ENCODE assay signal across 11 cellular contexts in genomic region chr16:71900336-71900735, GRCh38. TPM values are rescaled to one million over a fixed set of nuclear protein-coding genes. Genes with fewer than 3 reads are reported as not detected.
DNase-seq lines count a peak whose midpoint lies in the region; FAIRE-seq and TF ChIP-seq lines count a peak whose summit lies in the region.
"Had no signal": no experiment of that assay in that cellular context is flagged by ENCODE, and none has a peak within 500 bp of the region (broad histone marks: within the 10 kb centered on the region; RNA-seq: fewer than 3 reads in every experiment).

No MANE protein-coding gene starts in this region.

- peaks cover 66 to 81% (median 75%) of the 10 kb centered on the region in 3 donors for H3K4me1 Mint-ChIP-seq in CD8-positive, alpha-beta memory T cell
- H3K4me1 Mint-ChIP-seq in dendritic cell treated with granulocyte-macrophage colony-stimulating factor and Interleukin-4, amounts not matched to agents 40 ng/mL and 50 ng/mL, for 4 days (ENCODE audit: low read depth): peaks cover 56% of the 10 kb centered on the region
- peaks cover 17% of the 10 kb centered on the region for H3K4me1 Mint-ChIP-seq in nephron

- H3K4me3 ChIP-seq in CD8-positive, alpha-beta memory T cell (ENCODE audit: low read length): no peak overlapping the region
- no peak overlapping the region for H3K4me3 ChIP-seq in small intestine (ENCODE audit: low read depth in 1 of 2, low read length in 2 of 2)

- no peaks in the 10 kb centered on the region for H3K36me3 ChIP-seq in CD8-positive, alpha-beta memory T cell (ENCODE audit: insufficient read depth, low read length)
- no peaks in the 10 kb centered on the region for H3K36me3 ChIP-seq in small intestine (ENCODE audit: control insufficient read depth in 2 of 2, insufficient read depth in 2 of 2, low read length in 2 of 2)

- H3K27ac Mint-ChIP-seq in CD8-positive, alpha-beta memory T cell: peak overlapping the region in 7 of 8 donors; percentile 57 to 97 (median 85)
- peak overlapping the region; percentile 82 for H3K27ac Mint-ChIP-seq in dendritic cell treated with granulocyte-macrophage colony-stimulating factor and Interleukin-4, amounts not matched to agents 40 ng/mL and 50 ng/mL, for 4 days
- H3K27ac Mint-ChIP-seq in nephron: peak overlapping the region in 1 of 3 experiments; percentile 10

- WGBS in small intestine, 3 donors: 23 to 36% (median 36%) methylated on average over 4 of the region's 4 CpGs

- TF ChIP-seq CTCF in nephron (IDR thresholded peaks at IDR 0.05; ENCODE audit: unreplicated experiment in 3 of 3): no peak

- no peaks in the 10 kb centered on the region for H3K27me3 ChIP-seq in CD8-positive, alpha-beta memory T cell (ENCODE audit: insufficient read depth, low read length, poor library complexity, severe bottlenecking)
- H3K27me3 ChIP-seq in small intestine (ENCODE audit: control insufficient read depth in 2 of 2, insufficient read depth in 2 of 2, low read length in 2 of 2): no peaks in the 10 kb centered on the region

- no peaks in the 10 kb centered on the region for H3K9me3 ChIP-seq in CD8-positive, alpha-beta memory T cell (ENCODE audit: low read length)
- no peaks in the 10 kb centered on the region for H3K9me3 ChIP-seq in small intestine (ENCODE audit: control insufficient read depth, low read depth)

- H3K36me3 Mint-ChIP-seq in CD8-positive, alpha-beta memory T cell: peaks cover 0 to 24% (median 0%) of the 10 kb centered on the region in 3 donors
- peaks cover 54% of the 10 kb centered on the region for H3K36me3 Mint-ChIP-seq in dendritic cell treated with granulocyte-macrophage colony-stimulating factor and Interleukin-4, amounts not matched to agents 40 ng/mL and 50 ng/mL, for 4 days (ENCODE audit: low read depth)
- peaks cover 47% of the 10 kb centered on the region for H3K36me3 Mint-ChIP-seq in nephron (ENCODE audit: low read depth)

- H3K4me1 ChIP-seq in CD8-positive, alpha-beta memory T cell (ENCODE audit: insufficient read depth, low read length): peaks cover 66% of the 10 kb centered on the region
- peaks cover 2 to 23% of the 10 kb centered on the region in 2 donors for H3K4me1 ChIP-seq in small intestine (ENCODE audit: control insufficient read depth in 2 of 2, insufficient read depth in 1 of 2, low read depth in 1 of 2, low read length in 1 of 2)

- intact Hi-C loops in dendritic cell treated with granulocyte-macrophage colony-stimulating factor and Interleukin-4, amounts not matched to agents 40 ng/mL and 50 ng/mL, for 4 days (cut with micrococcal nuclease): no loop called here

- DNase-seq in CD8-positive, alpha-beta memory T cell: no peak
- DNase-seq in NAMALWA (ENCODE audit: low spot score) (peak; percentile 35), NCI-H69 (lab: John Stamatoyannopoulos, UW) (no peak), small intestine (no peak), NK-92 (lab: John Stamatoyannopoulos, UW; ENCODE audit: unreplicated experiment) (no peak)
- no peak for DNase-seq in stimulated activated CD4-positive, alpha-beta T cell treated with anti-CD3 and anti-CD28 coated beads, Interleukin-4, amount 100 ng/mL, for 1 hour
- DNase-seq: activated effector memory CD4-positive, alpha-beta T cell treated with Interleukin-2 at 50 U/mL for 16 hours; NCI-H146 had no signal

- H3K27ac ChIP-seq in CD8-positive, alpha-beta memory T cell (ENCODE audit: low read depth, low read length): no peak overlapping the region
- H3K27ac ChIP-seq in small intestine (ENCODE audit: low read depth in 1 of 2, low read length in 1 of 2): peak overlapping the region in 1 of 2 donors; percentile 67
- H3K27ac ChIP-seq: epithelial cell of prostate had no signal

- FAIRE-seq in small intestine (lab: Jason Lieb, UNC): no peak

- POLR2A ChIA-PET in CD8-positive, alpha-beta memory T cell (lab: Charles Lee): interaction anchor here (0.6 kb wide), 1 partner anchor 12 kb away, joined by 3 read pairs; no protein-coding TSS in a partner anchor

- peaks cover 0 to 1% (median 0%) of the 10 kb centered on the region in 5 donors for H3K9me3 Mint-ChIP-seq in CD8-positive, alpha-beta memory T cell
- H3K9me3 Mint-ChIP-seq in dendritic cell treated with granulocyte-macrophage colony-stimulating factor and Interleukin-4, amounts not matched to agents 40 ng/mL and 50 ng/mL, for 4 days: no peaks in the 10 kb centered on the region
- no peaks in the 10 kb centered on the region for H3K9me3 Mint-ChIP-seq in nephron

- CTCF ChIA-PET in CD8-positive, alpha-beta memory T cell (lab: Charles Lee): interaction anchor here (1.2 to 12.1 kb wide), 2 partner anchors 18 to 92 kb away, joined by 4 to 123 read pairs; partner anchors contain the start of genes AP1G1 and ZNF821

- peaks cover 0 to under 1% of the 10 kb centered on the region in 2 donors for H3K27me3 Mint-ChIP-seq in CD8-positive, alpha-beta memory T cell
- H3K27me3 Mint-ChIP-seq in dendritic cell treated with granulocyte-macrophage colony-stimulating factor and Interleukin-4, amounts not matched to agents 40 ng/mL and 50 ng/mL, for 4 days: no peaks in the 10 kb centered on the region
- no peaks in the 10 kb centered on the region for H3K27me3 Mint-ChIP-seq in nephron (ENCODE audit: low read depth)

- peak overlapping the region; percentile 56 to 77 (median 63) for H3K4me3 Mint-ChIP-seq in CD8-positive, alpha-beta memory T cell
- peak overlapping the region; percentile 61 for H3K4me3 Mint-ChIP-seq in dendritic cell treated with granulocyte-macrophage colony-stimulating factor and Interleukin-4, amounts not matched to agents 40 ng/mL and 50 ng/mL, for 4 days
- peak overlapping the region; percentile 55 to 64 (median 59) for H3K4me3 Mint-ChIP-seq in nephron

RNA-seq across cellular contexts. Expression of gene IST1, which starts 5.0 kb away (rescaled TPM):
- total RNA-seq in CD8-positive, alpha-beta memory T cell: 100 to 1,000 TPM; 172 to 177 TPM
- 144 TPM for polyA plus RNA-seq in CD8-positive, alpha-beta memory T cell
- polyA plus RNA-seq in small intestine: 100 to 1,000 TPM; 112 to 158 (median 152) TPM

RNA-seq across cellular contexts. Expression of gene ZNF821, which starts 16.4 kb away (rescaled TPM):
- 1 to 10 TPM; 3.3 to 5.3 TPM for total RNA-seq in CD8-positive, alpha-beta memory T cell
- 12.6 TPM for polyA plus RNA-seq in CD8-positive, alpha-beta memory T cell
- 10 to 100 TPM in 2 of 3 donors, 1 to 10 TPM in 1; 7.2 to 15.7 (median 10.3) TPM for polyA plus RNA-seq in small intestine

RNA-seq across cellular contexts. Expression of gene ATXN1L, which starts 54.6 kb away (rescaled TPM):
- 10 to 100 TPM; 16.9 to 19.7 TPM for total RNA-seq in CD8-positive, alpha-beta memory T cell
- polyA plus RNA-seq in CD8-positive, alpha-beta memory T cell: 11.9 TPM
- polyA plus RNA-seq in small intestine: 10 to 100 TPM in 1 of 3 donors, 1 to 10 TPM in 2; 4.3 to 10.8 (median 4.5) TPM
